ENCODE assay signal across 1 cellular context in genomic region chr12:60644076-60644475, GRCh38.
TF ChIP-seq lines count a peak whose summit lies in the region.

No MANE protein-coding gene starts in this region.

TF ChIP-seq in GM23338, 12 proteins besides CTCF, POLR2A, EP300 and RAD21 (continued from another document):
- TF ChIP-seq REST (IDR thresholded peaks at IDR 0.05; ENCODE audit: unreplicated experiment) = no peak
- TF ChIP-seq EZH2phosphoT487 (IDR thresholded peaks at IDR 0.05; ENCODE audit: unreplicated experiment) = no peak
- no peak for TF ChIP-seq JUNB (IDR thresholded peaks at IDR 0.05; ENCODE audit: unreplicated experiment)
- TF ChIP-seq POLR2AphosphoS5 (IDR thresholded peaks at IDR 0.05; ENCODE audit: low read depth) = no peak
- no peak for TF ChIP-seq STAT1 (IDR thresholded peaks at IDR 0.05; ENCODE audit: unreplicated experiment)
- TF ChIP-seq ZNF114 (CRISPR knock-in tag; IDR thresholded peaks at IDR 0.05) = no peak
TF ChIP-seq in GM23338: peak in this region for 0.
